ENCODE assay signal across 1 cellular context in genomic region chr10:72275351-72276012, GRCh38.
TF ChIP-seq lines count a peak whose summit lies in the region.

No MANE protein-coding gene starts in this region.

TF ChIP-seq in K562, 482 proteins besides CTCF, POLR2A, EP300 and RAD21 (continued from another document and continues in another):
- TF ChIP-seq NFXL1 (CRISPR knock-in tag; IDR thresholded peaks at IDR 0.05) (peak; percentile 69; the same call in 1 of the 2 replicates), IRF2 (CRISPR knock-in tag; IDR thresholded peaks at IDR 0.05) (no peak), HIVEP1 (CRISPR knock-in tag; IDR thresholded peaks at IDR 0.05) (no peak), MTA2 (IDR thresholded peaks at IDR 0.05; ENCODE audit: low read depth) (no peak), SMAD3 (CRISPR knock-in tag; conservative IDR thresholded peaks at IDR 0.05) (no peak), ARID4B (CRISPR knock-in tag; IDR thresholded peaks at IDR 0.05) (no peak; the same call in 1 of the 2 replicates), AFF4 (CRISPR knock-in tag; IDR thresholded peaks at IDR 0.05) (peak; percentile 95; the same call in 1 of the 2 replicates), ZNF354B (CRISPR knock-in tag; IDR thresholded peaks at IDR 0.05) (no peak), E2F8 (IDR thresholded peaks at IDR 0.05; ENCODE audit: low read depth, partially characterized antibody) (no peak), ETV6 (IDR thresholded peaks at IDR 0.05; ENCODE audit: borderline replicate concordance in 1 of 2, low read depth in 2 of 2, low read length in 1 of 2) (no peak; a peak in 1 of 4 replicates), ETV6 (CRISPR knock-in tag; IDR thresholded peaks at IDR 0.05; ENCODE audit: borderline replicate concordance) (no peak), SMAD1 (IDR thresholded peaks at IDR 0.05; ENCODE audit: low read depth, low read length, partially characterized antibody) (no peak), CXXC5 (CRISPR knock-in tag; IDR thresholded peaks at IDR 0.05) (no peak), ZNF224 (CRISPR knock-in tag; IDR thresholded peaks at IDR 0.05) (no peak), CREBBP (IDR thresholded peaks at IDR 0.05; ENCODE audit: low read depth, low read length) (no peak), ZNF24 (IDR thresholded peaks at IDR 0.05) (no peak), IRF1 (CRISPR knock-in tag; IDR thresholded peaks at IDR 0.05; ENCODE audit: borderline replicate concordance) (no peak), MYC (IDR thresholded peaks at IDR 0.05; ENCODE audit: low read depth, low read length) (peak; percentile 69; the same call in 1 of the 2 replicates), MYC (CRISPR knock-in tag; IDR thresholded peaks at IDR 0.05; ENCODE audit: borderline replicate concordance, low read depth) (no peak; the same call in 1 of the 2 replicates), TARDBP (IDR thresholded peaks at IDR 0.05) (no peak), ZKSCAN8 (CRISPR knock-in tag; IDR thresholded peaks at IDR 0.05) (no peak), THAP7 (CRISPR knock-in tag; IDR thresholded peaks at IDR 0.05) (no peak), STAT5A (IDR thresholded peaks at IDR 0.05; ENCODE audit: borderline replicate concordance, low read length) (0 out of 2 replicates have a peak, but pooled peaks have one; percentile 16), CBX1 (IDR thresholded peaks at IDR 0.05; ENCODE audit: low read depth) (no peak; the same call in 1 of the 2 replicates), U2AF1 (optimal IDR thresholded peaks at IDR 0.05; ENCODE audit: low read depth, low read length) (no peak), RREB1 (CRISPR knock-in tag; IDR thresholded peaks at IDR 0.05) (peak; percentile 42; the same call in 1 of the 2 replicates), ETV1 (tag; conservative IDR thresholded peaks at IDR 0.05; ENCODE audit: low read depth) (no peak), PCBP1 (IDR thresholded peaks at IDR 0.05; ENCODE audit: low read depth, low read length, poor library complexity, severe bottlenecking) (no peak), SP2 (IDR thresholded peaks at IDR 0.05; ENCODE audit: extremely low read depth, low read depth, low read length, poor library complexity, severe bottlenecking) (no peak), CBFA2T2 (conservative IDR thresholded peaks at IDR 0.05) (no peak)
